Comparison of ENCODE assay signal across 9 cellular contexts in the genomic region with DNA sequence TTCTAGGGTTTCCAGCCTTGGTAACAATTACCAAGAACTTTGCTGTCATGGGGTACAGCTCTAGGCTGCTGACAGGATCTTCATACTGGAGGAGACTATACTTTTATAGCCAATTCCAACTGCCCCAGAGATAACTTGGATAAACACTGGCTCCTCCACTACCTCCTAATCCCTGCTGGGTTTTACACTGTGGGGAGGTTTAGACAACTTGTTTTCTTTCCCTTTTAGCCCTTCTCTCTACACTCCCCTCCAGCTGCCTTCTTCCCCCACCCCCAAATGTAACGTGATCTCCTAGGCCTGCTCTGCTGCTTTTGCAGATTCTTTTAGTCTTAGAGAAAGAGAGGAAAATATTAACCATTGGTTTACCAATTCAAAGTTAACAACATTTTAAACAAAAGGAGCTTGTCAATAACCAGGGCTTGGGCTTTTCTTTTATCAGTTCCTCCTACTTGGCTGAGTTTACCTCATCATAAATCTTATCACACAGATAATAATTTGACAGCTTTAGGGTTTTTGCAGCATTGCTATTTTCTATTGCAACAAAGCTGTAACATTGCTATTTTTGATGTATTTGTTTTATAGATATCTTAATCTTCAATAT. TPM values are rescaled to one million over a fixed set of nuclear protein-coding genes. Genes with fewer than 3 reads are reported as not detected.
DNase-seq lines count a peak whose midpoint lies in the region; ATAC-seq and TF ChIP-seq lines count a peak whose summit lies in the region.
"Had no signal": no experiment of that assay in that cellular context is flagged by ENCODE, and none has a peak within 500 bp of the region (broad histone marks: within the 10 kb centered on the region; RNA-seq: fewer than 3 reads in every experiment).

No MANE protein-coding gene starts in this region.

- H3K4me3 Mint-ChIP-seq in activated CD8-positive, alpha-beta memory T cell treated with anti-CD3 and anti-CD28 coated beads, Interleukin-2, amount 10 ng/mL, durations not matched to agents 7 days and 5 days: no peak overlapping the region

- H3K36me3 Mint-ChIP-seq in activated CD8-positive, alpha-beta memory T cell treated with anti-CD3 and anti-CD28 coated beads, Interleukin-2, amount 10 ng/mL, durations not matched to agents 7 days and 5 days: peaks cover 9% of the 10 kb centered on the region

- H4K20me1 ChIP-seq in HCT116 (ENCODE audit: insufficient read depth): no peaks in the 10 kb centered on the region

- POLR2A ChIA-PET in HCT116 (lab: Charles Lee): no interaction called here

- no peak for TF ChIP-seq CTCF in HCT116 (IDR thresholded peaks at IDR 0.05 in 2 of 3, conservative IDR thresholded peaks at IDR 0.05 in 1 of 3; ENCODE audit: borderline replicate concordance in 1 of 3, insufficient read depth in 1 of 3, low read depth in 2 of 3, low read length in 2 of 3)
- no peak for TF ChIP-seq CTCF in heart left ventricle (IDR thresholded peaks at IDR 0.05)
- no peak for TF ChIP-seq CTCF in gastrocnemius medialis (IDR thresholded peaks at IDR 0.05 in 4 of 5, conservative IDR thresholded peaks at IDR 0.05 in 1 of 5)

- intact Hi-C loops in HCT116 (cut with micrococcal nuclease) (no loop called here), heart left ventricle (cut with DNase I) (no loop called here), gastrocnemius medialis (cut with DNase I; ENCODE audit: low total_unique reads) (no loop called here)

- H3K4me2 ChIP-seq in HCT116 (ENCODE audit: low read length): peak overlapping the region; percentile 59

- H3K4me1 ChIP-seq in HCT116 (ENCODE audit: control insufficient read depth in 1 of 2, insufficient read depth in 2 of 2, low read length in 2 of 2) (peaks cover 24 to 28% of the 10 kb centered on the region in 2 experiments), heart left ventricle (peaks cover 1 to 37% (median 26%) of the 10 kb centered on the region in 12 donors), gastrocnemius medialis (peaks cover 35 to 38% of the 10 kb centered on the region in 2 donors)

- H3K27ac ChIP-seq in HCT116 (ENCODE audit: low read depth, low read length) (no peak overlapping the region; the same call in 1 of the 2 replicates), heart left ventricle (peak overlapping the region; percentile 8 to 85 (median 78)), gastrocnemius medialis (peak overlapping the region; percentile 56 to 70 (median 64))

- no TSS peak for BruUV-seq in HCT116 (replicated peaks; lab: Mats Ljungman, UMichigan)

- H3K9me3 ChIP-seq in HCT116 (ENCODE audit: control insufficient read depth in 1 of 2, insufficient read depth in 1 of 2, low read depth in 1 of 2, low read length in 2 of 2) (peaks cover 0 to 5% of the 10 kb centered on the region in 2 experiments; a peak in 1 of 4 replicates), heart left ventricle (peaks cover 0 to 7% (median 0%) of the 10 kb centered on the region in 12 donors), gastrocnemius medialis (no peaks in the 10 kb centered on the region)

- peaks cover 8% of the 10 kb centered on the region for H3K9me3 Mint-ChIP-seq in activated CD8-positive, alpha-beta memory T cell treated with anti-CD3 and anti-CD28 coated beads, Interleukin-2, amount 10 ng/mL, durations not matched to agents 7 days and 5 days (ENCODE audit: low read depth)

- peaks cover 20% of the 10 kb centered on the region; the same call in 1 of the 2 replicates for H3K79me2 ChIP-seq in HCT116 (ENCODE audit: insufficient read depth, low read length)

- no peaks in the 10 kb centered on the region for H3K9me2 ChIP-seq in HCT116 (ENCODE audit: insufficient read depth)

- H3K4me3 ChIP-seq in HCT116 (replicated peaks in 1 of 2; ENCODE audit: low read depth in 1 of 2, low read length in 2 of 2) (no peak overlapping the region; a peak in 1 of 4 replicates), heart left ventricle (peak overlapping the region in 3 of 12 donors; percentile 22 to 27 (median 23)), gastrocnemius medialis (peak overlapping the region in 2 of 4 donors; percentile 4 to 14)
- H3K4me3 ChIP-seq: lung had no signal

- H3K9ac ChIP-seq in HCT116 (ENCODE audit: low read length): peak overlapping the region; percentile 1; the same call in 1 of the 2 replicates

- no peak for DNase-seq in HCT116 (ENCODE audit: low read depth, low spot score)
- peak; percentile 57 for DNase-seq in SK-N-DZ (ENCODE audit: low spot score)
- peak in 1 of 5 donors; percentile 44 for DNase-seq in heart left ventricle
- no peak for DNase-seq in gastrocnemius medialis
- DNase-seq in activated CD4-positive, alpha-beta T cell treated with anti-CD3 and anti-CD28 coated beads, Interleukin-2, amount 50 U/mL, for 48 hours: no peak
- no peak for DNase-seq in activated CD8-positive, alpha-beta memory T cell treated with anti-CD3 and anti-CD28 coated beads, Interleukin-2, amount 10 ng/mL, durations not matched to agents 7 days and 5 days

- ATAC-seq in HCT116: peak; percentile 50
- peak; percentile 77 to 91 (median 80) for ATAC-seq in heart left ventricle
- ATAC-seq in gastrocnemius medialis: peak; percentile 51 to 70
- no peak for ATAC-seq in HG02798 (IDR thresholded peaks at IDR 0.05; ENCODE audit: poor library complexity, unreplicated experiment)
- ATAC-seq in activated CD8-positive, alpha-beta memory T cell treated with anti-CD3 and anti-CD28 coated beads, Interleukin-2, amount 10 ng/mL, durations not matched to agents 7 days and 5 days: no peak
- ATAC-seq in GM18873 (IDR thresholded peaks at IDR 0.05; ENCODE audit: low FRiP score, unreplicated experiment): no peak

- CTCF ChIA-PET in HCT116 (lab: Charles Lee): no interaction called here
- CTCF ChIA-PET in activated CD8-positive, alpha-beta memory T cell treated with anti-CD3 and anti-CD28 coated beads, Interleukin-2, amount 10 ng/mL, durations not matched to agents 7 days and 5 days (lab: Charles Lee): no interaction called here

- H3K27me3 Mint-ChIP-seq in activated CD8-positive, alpha-beta memory T cell treated with anti-CD3 and anti-CD28 coated beads, Interleukin-2, amount 10 ng/mL, durations not matched to agents 7 days and 5 days: no peaks in the 10 kb centered on the region

- H3K27ac Mint-ChIP-seq in activated CD8-positive, alpha-beta memory T cell treated with anti-CD3 and anti-CD28 coated beads, Interleukin-2, amount 10 ng/mL, durations not matched to agents 7 days and 5 days: no peak overlapping the region

- no peak for TF ChIP-seq POLR2A in HCT116 (IDR thresholded peaks at IDR 0.05; ENCODE audit: borderline replicate concordance, extremely low read depth, insufficient read depth, insufficient read length)
- TF ChIP-seq POLR2A in heart left ventricle (IDR thresholded peaks at IDR 0.05): no peak
- TF ChIP-seq POLR2A in gastrocnemius medialis (IDR thresholded peaks at IDR 0.05): peak in 1 of 2 donors; percentile 9

- H3K36me3 ChIP-seq in HCT116 (ENCODE audit: control insufficient read depth in 1 of 2, insufficient read depth in 2 of 2, low read length in 2 of 2) (no peaks in the 10 kb centered on the region), heart left ventricle (no peaks in the 10 kb centered on the region), gastrocnemius medialis (no peaks in the 10 kb centered on the region)

- no peak for TF ChIP-seq RAD21 in HCT116 (IDR thresholded peaks at IDR 0.05; ENCODE audit: low read depth)

- no peaks in the 10 kb centered on the region for H3K27me3 ChIP-seq in HCT116 (ENCODE audit: insufficient read depth, low read length)
- no peaks in the 10 kb centered on the region for H3K27me3 ChIP-seq in heart left ventricle
- no peaks in the 10 kb centered on the region for H3K27me3 ChIP-seq in gastrocnemius medialis

- no peaks in the 10 kb centered on the region for H3K4me1 Mint-ChIP-seq in activated CD8-positive, alpha-beta memory T cell treated with anti-CD3 and anti-CD28 coated beads, Interleukin-2, amount 10 ng/mL, durations not matched to agents 7 days and 5 days

- 9 to 12% (median 11%) methylated on average over 1 of the region's 1 CpG for WGBS in heart left ventricle, 4 donors

- in situ Hi-C loops in gastrocnemius medialis (cut with MboI; ENCODE audit: low sequenced_read_pairs in 4 of 4): no loop called here

- no peak overlapping the region for H2AFZ ChIP-seq in HCT116 (ENCODE audit: low read depth, low read length, poor library complexity, severe bottlenecking)

- RAD21 ChIA-PET in HCT116 (lab: Charles Lee; ENCODE audit: low non-redundant PET in 1 of 2, low total read pairs in 2 of 2, uncharacterized antibody in 2 of 2, unreplicated experiment in 2 of 2): no interaction called here

TF ChIP-seq in HCT116, 20 proteins besides CTCF, POLR2A, EP300 and RAD21:
- TF ChIP-seq SRF (IDR thresholded peaks at IDR 0.05; ENCODE audit: low read depth) (no peak), ATF3 (IDR thresholded peaks at IDR 0.05) (no peak), POLR2AphosphoS5 (IDR thresholded peaks at IDR 0.05; ENCODE audit: low read depth, low read length) (no peak)

RNA-seq across cellular contexts. Expression of gene ABL1, which starts 9.9 kb away (rescaled TPM):
- total RNA-seq in HCT116 (2021; ENCODE audit: unreplicated experiment) (54.7 TPM), heart left ventricle (10 to 100 TPM; 27.2 to 49.8 (median 34.1) TPM), gastrocnemius medialis (10 to 100 TPM; 22.8 to 55.5 (median 28.5) TPM)
- 23.9 and 28.3 TPM in 2 replicates for polyA plus RNA-seq in HCT116 (2012)
- 26.1 and 34.9 TPM in 2 replicates for polyA plus RNA-seq in SK-N-DZ (2014; cell fraction: cytosol; rRNA removed)
- 14.9 and 22.6 TPM in 2 replicates for polyA plus RNA-seq in SK-N-DZ (2014; cell fraction: nucleus; rRNA removed)
- 10 to 100 TPM; 13.2 to 29.7 TPM for polyA plus RNA-seq in heart left ventricle
- 10 to 100 TPM; 34.0 to 36.2 TPM for total RNA-seq in activated CD8-positive, alpha-beta memory T cell treated with anti-CD3 and anti-CD28 coated beads, Interleukin-2, amount 10 ng/mL, durations not matched to agents 7 days and 5 days

Comparison
In these comparisons a context has a peak if more than half of its experiments do, and no peak if none do; other contexts are left out.
1. ATAC-seq: peak in HCT116 (single experiment), heart left ventricle (4 of 4) and gastrocnemius medialis (2 of 2); none in HG02798 (single experiment), activated CD8-positive, alpha-beta memory T cell treated with anti-CD3 and anti-CD28 coated beads, Interleukin-2, amount 10 ng/mL, durations not matched to agents 7 days and 5 days (single experiment) and GM18873 (single experiment).